In genomic region chr10:86693721-86694369, GRCh38 we compare ENCODE assay signal across 8 cellular contexts. TPM values are rescaled to one million over a fixed set of nuclear protein-coding genes. Genes with fewer than 3 reads are reported as not detected.
DNase-seq lines count a peak whose midpoint lies in the region; ATAC-seq and TF ChIP-seq lines count a peak whose summit lies in the region.

No MANE protein-coding gene starts in this region.

- TF ChIP-seq EP300 in gastroesophageal sphincter (IDR thresholded peaks at IDR 0.05): no peak

- H3K9me3 ChIP-seq in gastroesophageal sphincter: no peaks in the 10 kb centered on the region
- no peaks in the 10 kb centered on the region for H3K9me3 ChIP-seq in gastrocnemius medialis

- H3K27ac Mint-ChIP-seq in activated T-cell treated with anti-CD3 and anti-CD28 coated beads, Interleukin-2, amount 50 U/mL, for 24 hours: no peak overlapping the region

- H3K36me3 Mint-ChIP-seq in activated T-cell treated with anti-CD3 and anti-CD28 coated beads, Interleukin-2, amount 50 U/mL, for 24 hours (ENCODE audit: low read depth): no peaks in the 10 kb centered on the region

- peak; percentile 54 for ATAC-seq in gastroesophageal sphincter
- ATAC-seq in gastrocnemius medialis: no peak
- ATAC-seq in HG03280 (IDR thresholded peaks at IDR 0.05; ENCODE audit: unreplicated experiment): no peak

- H3K4me1 Mint-ChIP-seq in activated T-cell treated with anti-CD3 and anti-CD28 coated beads, Interleukin-2, amount 50 U/mL, for 24 hours (ENCODE audit: low read depth): no peaks in the 10 kb centered on the region

- no peaks in the 10 kb centered on the region for H3K27me3 ChIP-seq in gastroesophageal sphincter
- H3K27me3 ChIP-seq in gastrocnemius medialis: no peaks in the 10 kb centered on the region

- intact Hi-C loops in gastrocnemius medialis (cut with DNase I; ENCODE audit: low total_unique reads): no loop called here

- peaks cover 0 to 56% (median 13%) of the 10 kb centered on the region in 3 donors for H3K4me1 ChIP-seq in gastroesophageal sphincter
- peaks cover 34 to 37% of the 10 kb centered on the region in 2 donors for H3K4me1 ChIP-seq in gastrocnemius medialis

- H3K36me3 ChIP-seq in gastroesophageal sphincter: peaks cover 0 to 28% of the 10 kb centered on the region in 2 donors
- peaks cover 0 to 54% of the 10 kb centered on the region in 2 donors for H3K36me3 ChIP-seq in gastrocnemius medialis

- H3K4me3 ChIP-seq in gastroesophageal sphincter (no peak overlapping the region), gastrocnemius medialis (no peak overlapping the region)

- WGBS in gastroesophageal sphincter (ENCODE audit: low coverage in 1 of 2), 2 donors: 16 to 17% methylated on average over 7 to 10 of the region's 10 CpGs

- TF ChIP-seq POLR2A in gastroesophageal sphincter (IDR thresholded peaks at IDR 0.05) (no peak), gastrocnemius medialis (IDR thresholded peaks at IDR 0.05) (no peak)

- peak overlapping the region in 3 of 4 donors; percentile 7 to 89 (median 65) for H3K27ac ChIP-seq in gastroesophageal sphincter
- H3K27ac ChIP-seq in gastrocnemius medialis: peak overlapping the region; percentile 2 to 99 (median 64)

- in situ Hi-C loops in gastrocnemius medialis (cut with MboI; ENCODE audit: low sequenced_read_pairs in 4 of 4): loop anchor here in 1 of 4 donors (10.0 kb wide), 1 partner anchor 201 kb away; no protein-coding TSS in a partner anchor

- TF ChIP-seq CTCF in gastroesophageal sphincter (IDR thresholded peaks at IDR 0.05) (peak in 3 of 4 experiments; percentile 69 to 72 (median 70)), gastrocnemius medialis (IDR thresholded peaks at IDR 0.05 in 4 of 5, conservative IDR thresholded peaks at IDR 0.05 in 1 of 5) (peak; percentile 26 to 44 (median 33))

- no peaks in the 10 kb centered on the region for H3K9me3 Mint-ChIP-seq in activated T-cell treated with anti-CD3 and anti-CD28 coated beads, Interleukin-2, amount 50 U/mL, for 24 hours

- no peak overlapping the region for H3K4me3 Mint-ChIP-seq in activated T-cell treated with anti-CD3 and anti-CD28 coated beads, Interleukin-2, amount 50 U/mL, for 24 hours

- no peaks in the 10 kb centered on the region for H3K27me3 Mint-ChIP-seq in activated T-cell treated with anti-CD3 and anti-CD28 coated beads, Interleukin-2, amount 50 U/mL, for 24 hours

- DNase-seq in NCI-H82 (lab: John Stamatoyannopoulos, UW): peak; percentile 68
- no peak for DNase-seq in NCI-H82 treated with DMSO at 0.1 percent for 48 hours (lab: John Stamatoyannopoulos, UW; ENCODE audit: unreplicated experiment)
- peak; percentile 23 for DNase-seq in NCI-H460 (ENCODE audit: extremely low read depth, low read depth)
- DNase-seq in activated T-cell treated with anti-CD3 and anti-CD28 coated beads, Interleukin-2, amount 50 U/mL, for 24 hours: peak; percentile 50
- no peak for DNase-seq in gastrocnemius medialis
- no peak for DNase-seq in NCI-H146 treated with DMSO at 0.1 percent for 48 hours (lab: John Stamatoyannopoulos, UW; ENCODE audit: unreplicated experiment)

RNA-seq across cellular contexts. Expression of gene LDB3, which starts 25.5 kb away (rescaled TPM):
- 0.15 and 0.17 TPM in 2 replicates for total RNA-seq in NCI-H460 (2014; rRNA removed; shearing (Covaris generic))
- not detected in 2 replicates for polyA plus RNA-seq in NCI-H460 (2014; cell fraction: nucleus; rRNA removed)
- total RNA-seq in gastroesophageal sphincter: 10 to 100 TPM; 12.9 to 45.8 (median 18.6) TPM
- total RNA-seq in gastrocnemius medialis: 100 to 1,000 TPM; 164 to 305 (median 227) TPM

RNA-seq across cellular contexts. Expression of gene OPN4, which starts 39.5 kb away (rescaled TPM):
- total RNA-seq in NCI-H460 (2014; rRNA removed; shearing (Covaris generic)): not detected in 2 replicates
- not detected in 2 replicates for polyA plus RNA-seq in NCI-H460 (2014; cell fraction: nucleus; rRNA removed)
- total RNA-seq in gastroesophageal sphincter: not detected
- total RNA-seq in gastrocnemius medialis: 1 to 10 TPM in 1 of 4 donors, under 1 TPM in 2, not detected in 1; 0.13 to 4.2 (median 0.92) TPM

Comparison
In these comparisons a context has a peak if more than half of its experiments do, and no peak if none do; other contexts are left out.
1. DNase-seq: peak in NCI-H82 (single experiment), NCI-H460 (single experiment) and activated T-cell treated with anti-CD3 and anti-CD28 coated beads, Interleukin-2, amount 50 U/mL, for 24 hours (single experiment); none in NCI-H82 treated with DMSO at 0.1 percent for 48 hours (single experiment), gastrocnemius medialis (0 of 2) and NCI-H146 treated with DMSO at 0.1 percent for 48 hours (single experiment).
2. RNA of gene LDB3, which starts 25.5 kb away (total RNA-seq): 164 to 305 TPM in gastrocnemius medialis and 12.9 to 45.8 TPM in gastroesophageal sphincter; 0.15 to 0.17 TPM in NCI-H460; every median in the first group is over 10 times any median in the second.